In genomic region chr2:121253021-121253673, GRCh38 we compare ENCODE assay signal across 27 cellular contexts. TPM values are rescaled to one million over a fixed set of nuclear protein-coding genes. Genes with fewer than 3 reads are reported as not detected.
"Had no signal": no experiment of that assay in that cellular context is flagged by ENCODE, and none has a peak within 500 bp of the region (broad histone marks: within the 10 kb centered on the region; RNA-seq: fewer than 3 reads in every experiment).

No MANE protein-coding gene starts in this region.

- ATAC-seq: activated CD4-positive, CD25-positive, alpha-beta regulatory T cell treated with anti-CD3 and anti-CD28 coated beads, Interleukin-2, amount 50 U/mL, for 24 hours; activated CD8-positive, alpha-beta T cell treated with anti-CD3 and anti-CD28 coated beads for 36 hours; activated naive CD4-positive, alpha-beta T cell treated with anti-CD3 and anti-CD28 coated beads, Interleukin-2, amount 50 U/mL, for 72 hours; activated T-cell treated with anti-CD3 and anti-CD28 coated beads, Interleukin-2, amount 50 U/mL, for 72 hours; body of pancreas; Panc1 had no signal

- H3K36me3 Mint-ChIP-seq: activated naive CD4-positive, alpha-beta T cell treated with anti-CD3 and anti-CD28 coated beads, Interleukin-2, amount 50 U/mL, for 72 hours had no signal

- H3K9me3 Mint-ChIP-seq: activated CD8-positive, alpha-beta T cell treated with anti-CD3 and anti-CD28 coated beads for 36 hours; activated naive CD4-positive, alpha-beta T cell treated with anti-CD3 and anti-CD28 coated beads, Interleukin-2, amount 50 U/mL, for 72 hours; activated naive CD8-positive, alpha-beta T cell treated with anti-CD3 and anti-CD28 coated beads, Interleukin-2, amount 50 U/mL, for 24 hours; activated T-helper 2 cell treated with anti-CD3 and anti-CD28 coated beads, Interferon-gamma antibody, Interleukin-2, Interleukin-4, amounts not matched to agents 10 μg/mL and 5 μg/mL and 100 μg/mL, durations not matched to agents 14 hours and 24 hours and 36 hours had no signal

- H3K36me3 ChIP-seq: ascending aorta, MG63, SJCRH30 had no signal

- DNase-seq: activated CD4-positive, alpha-beta T cell treated with anti-CD3 and anti-CD28 coated beads for 4 hours; activated CD8-positive, alpha-beta memory T cell treated with anti-CD3 and anti-CD28 coated beads, Interleukin-2, amount 50 U/mL, for 4 hours; activated CD8-positive, alpha-beta T cell treated with anti-CD3 and anti-CD28 coated beads for 36 hours; activated naive CD4-positive, alpha-beta T cell; activated naive CD8-positive, alpha-beta T cell treated with anti-CD3 and anti-CD28 coated beads, Interleukin-2, amount 50 U/mL, for 24 hours; activated T-cell treated with anti-CD3 and anti-CD28 coated beads, Interleukin-2, amount 50 U/mL, for 72 hours; amniotic stem cell; body of pancreas; MG63; NCI-H1105; NCI-H1436; NCI-H1694 treated with DMSO at 0.1 percent for 48 hours; NCI-H2029 treated with DMSO at 0.1 percent for 48 hours; NCI-H510A treated with DMSO at 0.1 percent for 48 hours; NCI-H69; NK-92 treated with Interleukin-12 subunit alpha and Interleukin-12 subunit beta, amount 100 ng/mL, for 24 hours; OCI-M1; Right ventricle myocardium superior; RPMI8226; SJCRH30; SK-N-SH; T-helper 1 cell had no signal

- H3K27me3 ChIP-seq: ascending aorta, body of pancreas, MG63, SJCRH30 had no signal

- H3K27ac Mint-ChIP-seq: activated CD8-positive, alpha-beta T cell treated with anti-CD3 and anti-CD28 coated beads for 36 hours; activated naive CD4-positive, alpha-beta T cell treated with anti-CD3 and anti-CD28 coated beads, Interleukin-2, amount 50 U/mL, for 72 hours; activated naive CD8-positive, alpha-beta T cell treated with anti-CD3 and anti-CD28 coated beads, Interleukin-2, amount 50 U/mL, for 24 hours; activated T-cell treated with anti-CD3 and anti-CD28 coated beads, Interleukin-2, amount 50 U/mL, for 72 hours; activated T-helper 2 cell treated with anti-CD3 and anti-CD28 coated beads, Interferon-gamma antibody, Interleukin-2, Interleukin-4, amounts not matched to agents 10 μg/mL and 5 μg/mL and 100 μg/mL, durations not matched to agents 14 hours and 24 hours and 36 hours had no signal

- H3K27ac ChIP-seq: ascending aorta, body of pancreas, SJCRH30 had no signal

- H3K9me3 ChIP-seq: ascending aorta, body of pancreas, MG63, SJCRH30, SK-N-SH had no signal

- H3K4me1 Mint-ChIP-seq: activated naive CD8-positive, alpha-beta T cell treated with anti-CD3 and anti-CD28 coated beads, Interleukin-2, amount 50 U/mL, for 24 hours had no signal

- H3K9ac ChIP-seq: SK-N-SH had no signal

- H3K4me2 ChIP-seq: SK-N-SH had no signal

- H3K4me3 Mint-ChIP-seq: activated CD8-positive, alpha-beta T cell treated with anti-CD3 and anti-CD28 coated beads for 36 hours; activated naive CD8-positive, alpha-beta T cell treated with anti-CD3 and anti-CD28 coated beads, Interleukin-2, amount 50 U/mL, for 24 hours; activated T-cell treated with anti-CD3 and anti-CD28 coated beads, Interleukin-2, amount 50 U/mL, for 72 hours had no signal

- H3K4me1 ChIP-seq: ascending aorta had no signal

- H3K4me3 ChIP-seq: ascending aorta, body of pancreas, MG63, SJCRH30 had no signal

RNA-seq across cellular contexts. Expression of gene TFCP2L1, which starts 31.9 kb away (rescaled TPM):
- total RNA-seq: activated T-helper 2 cell treated with anti-CD3 and anti-CD28 coated beads, Interferon-gamma antibody, Interleukin-2, Interleukin-4, amounts not matched to agents 10 μg/mL and 5 μg/mL and 100 μg/mL, durations not matched to agents 14 hours and 24 hours and 36 hours had no signal
- polyA plus RNA-seq: SK-N-SH had no signal
